In genomic region chr12:131121705-131122405, GRCh38 we compare ENCODE assay signal across 21 cellular contexts.
DNase-seq lines count a peak whose midpoint lies in the region; ATAC-seq, FAIRE-seq and TF ChIP-seq lines count a peak whose summit lies in the region.
"Had no signal": no experiment of that assay in that cellular context is flagged by ENCODE, and none has a peak within 500 bp of the region (broad histone marks: within the 10 kb centered on the region; RNA-seq: fewer than 3 reads in every experiment).

No MANE protein-coding gene starts in this region.

- H3K4me3 ChIP-seq in left ventricle myocardium inferior (no peak overlapping the region), kidney (ENCODE audit: low read length in 2 of 2) (no peak overlapping the region), upper lobe of left lung (no peak overlapping the region)
- H3K4me3 ChIP-seq: cardiac muscle cell, heart right ventricle, suprapubic skin had no signal

- no peak for TF ChIP-seq EP300 in upper lobe of left lung (IDR thresholded peaks at IDR 0.05)

- WGBS in upper lobe of left lung, 2 donors = 89 to 91% methylated on average over 16 to 29 of the region's 30 CpGs

- H3K4me1 ChIP-seq in left ventricle myocardium inferior = no peaks in the 10 kb centered on the region
- H3K4me1 ChIP-seq in kidney (ENCODE audit: control insufficient read depth in 1 of 2, insufficient read depth in 1 of 2, low read depth in 1 of 2, low read length in 2 of 2) = no peaks in the 10 kb centered on the region
- no peaks in the 10 kb centered on the region for H3K4me1 ChIP-seq in upper lobe of left lung
- H3K4me1 ChIP-seq: suprapubic skin had no signal

- H3K9me3 ChIP-seq in left ventricle myocardium inferior (replicated peaks) = no peaks in the 10 kb centered on the region
- no peaks in the 10 kb centered on the region for H3K9me3 ChIP-seq in kidney (ENCODE audit: control insufficient read depth in 1 of 2, low read length in 2 of 2)
- no peaks in the 10 kb centered on the region for H3K9me3 ChIP-seq in upper lobe of left lung
- H3K9me3 ChIP-seq: heart right ventricle, suprapubic skin had no signal

- no peak for FAIRE-seq in kidney (lab: Jason Lieb, UNC)
- FAIRE-seq: G401.6 had no signal

- TF ChIP-seq CTCF in left ventricle myocardium inferior (IDR thresholded peaks at IDR 0.05; ENCODE audit: borderline replicate concordance) = no peak
- TF ChIP-seq CTCF in kidney (IDR thresholded peaks at IDR 0.05; ENCODE audit: borderline replicate concordance, extremely low read depth, insufficient read depth) = no peak
- no peak for TF ChIP-seq CTCF in upper lobe of left lung (IDR thresholded peaks at IDR 0.05)

- DNase-seq in cardiac septum (ENCODE audit: low spot score) (peak; percentile 46), left ventricle myocardium inferior (no peak), NCI-H1105 treated with DMSO at 0.1 percent for 48 hours (lab: John Stamatoyannopoulos, UW) (peak; percentile 38), kidney (peak; percentile 72), upper lobe of left lung (peak; percentile 10 to 83), OCI-M2 (lab: John Stamatoyannopoulos, UW; ENCODE audit: unreplicated experiment) (no peak)
- DNase-seq: activated CD4-positive, alpha-beta T cell treated with anti-CD3 and anti-CD28 coated beads, Interleukin-2, amount 50 U/mL, for 4 hours; activated naive CD4-positive, alpha-beta T cell treated with anti-CD3 and anti-CD28 coated beads for 36 hours; anterior cingulate cortex; foreskin fibroblast; heart right ventricle; NCI-H1417 treated with DMSO at 0.1 percent for 48 hours; NCI-H2107; RPMI8226 had no signal

- no peak for TF ChIP-seq POLR2A in upper lobe of left lung (IDR thresholded peaks at IDR 0.05)

- intact Hi-C loops in cardiac septum (cut with DNase I) = no loop called here
- intact Hi-C loops in left ventricle myocardium inferior (cut with micrococcal nuclease) = no loop called here
- intact Hi-C loops in kidney (cut with DNase I) = no loop called here

- H3K27me3 ChIP-seq in left ventricle myocardium inferior (ENCODE audit: low read depth) (no peaks in the 10 kb centered on the region), upper lobe of left lung (no peaks in the 10 kb centered on the region)
- H3K27me3 ChIP-seq: cardiac muscle cell, heart right ventricle had no signal

- H3K27ac ChIP-seq in left ventricle myocardium inferior (replicated peaks) = no peak overlapping the region
- no peak overlapping the region for H3K27ac ChIP-seq in kidney (ENCODE audit: low read depth in 2 of 2, low read length in 2 of 2)
- no peak overlapping the region for H3K27ac ChIP-seq in upper lobe of left lung
- H3K27ac ChIP-seq: cardiac muscle cell, epithelial cell of prostate, heart right ventricle, suprapubic skin had no signal

- no peak for ATAC-seq in upper lobe of left lung (ENCODE audit: low FRiP score in 2 of 2)
- no peak for ATAC-seq in GM18907 (IDR thresholded peaks at IDR 0.05; ENCODE audit: unreplicated experiment)
- no peak for ATAC-seq in HG02885 (IDR thresholded peaks at IDR 0.05; ENCODE audit: poor library complexity, unreplicated experiment)
- ATAC-seq: stimulated activated effector memory CD8-positive, alpha-beta T cell treated with anti-CD3 and anti-CD28 coated beads, Interleukin-12 subunit alpha, Interleukin-12 subunit beta, amount 100 ng/mL, for 72 hours had no signal

- no peak overlapping the region for H3K9ac ChIP-seq in kidney (ENCODE audit: low read length in 2 of 2)

- H3K36me3 ChIP-seq in left ventricle myocardium inferior = peaks cover 31% of the 10 kb centered on the region
- no peaks in the 10 kb centered on the region for H3K36me3 ChIP-seq in kidney (ENCODE audit: control insufficient read depth in 1 of 2, insufficient read depth in 2 of 2, low read length in 2 of 2)
- peaks cover 0 to 29% (median 7%) of the 10 kb centered on the region in 4 donors for H3K36me3 ChIP-seq in upper lobe of left lung
- H3K36me3 ChIP-seq: suprapubic skin had no signal

Comparison
In these comparisons a context has a peak if more than half of its experiments do, and no peak if none do; other contexts are left out.
1. DNase-seq: peak in cardiac septum (single experiment), NCI-H1105 treated with DMSO at 0.1 percent for 48 hours (single experiment), kidney (single experiment) and upper lobe of left lung (2 of 2); none in left ventricle myocardium inferior (single experiment) and OCI-M2 (single experiment).